Comparison of ENCODE assay signal across 17 cellular contexts in genomic region chr22:46195487-46196165, GRCh38. TPM values are rescaled to one million over a fixed set of nuclear protein-coding genes. Genes with fewer than 3 reads are reported as not detected.
DNase-seq lines count a peak whose midpoint lies in the region; ATAC-seq and TF ChIP-seq lines count a peak whose summit lies in the region.
"Had no signal": no experiment of that assay in that cellular context is flagged by ENCODE, and none has a peak within 500 bp of the region (broad histone marks: within the 10 kb centered on the region; RNA-seq: fewer than 3 reads in every experiment).

No MANE protein-coding gene starts in this region.

- no TSS peak for BruUV-seq in Calu3 (replicated peaks; lab: Mats Ljungman, UMichigan)

- H3K27me3 Mint-ChIP-seq in Calu3 (ENCODE audit: unreplicated experiment) (no peaks in the 10 kb centered on the region), T-helper 17 cell (no peaks in the 10 kb centered on the region)
- no peaks in the 10 kb centered on the region for H3K27me3 Mint-ChIP-seq in activated CD4-positive, alpha-beta T cell treated with anti-CD3 and anti-CD28 coated beads for 36 hours

- H3K4me3 ChIP-seq in muscle layer of duodenum (ENCODE audit: low read depth in 1 of 2, low read length in 2 of 2), result no peak overlapping the region

- H3K4me1 ChIP-seq in muscle layer of duodenum (ENCODE audit: control insufficient read depth in 1 of 2, insufficient read depth in 2 of 2, low read length in 2 of 2), result no peaks in the 10 kb centered on the region

- H3K9me3 Mint-ChIP-seq in Calu3 (ENCODE audit: low read depth, unreplicated experiment), result no peaks in the 10 kb centered on the region
- H3K9me3 Mint-ChIP-seq in activated CD4-positive, alpha-beta T cell treated with anti-CD3 and anti-CD28 coated beads for 36 hours (ENCODE audit: low read depth), result no peaks in the 10 kb centered on the region
- H3K9me3 Mint-ChIP-seq: activated T-cell treated with anti-CD3 and anti-CD28 coated beads, Interleukin-2, amount 50 U/mL, for 4 hours had no signal

- H3K4me3 Mint-ChIP-seq in Calu3 (ENCODE audit: low read depth, unreplicated experiment), result peak overlapping the region; percentile 25
- H3K4me3 Mint-ChIP-seq in T-helper 17 cell, result no peak overlapping the region
- no peak overlapping the region for H3K4me3 Mint-ChIP-seq in activated CD4-positive, alpha-beta T cell treated with anti-CD3 and anti-CD28 coated beads for 36 hours
- H3K4me3 Mint-ChIP-seq: activated naive CD4-positive, alpha-beta T cell treated with anti-CD3 and anti-CD28 coated beads for 36 hours; activated T-cell treated with anti-CD3 and anti-CD28 coated beads, Interleukin-2, amount 50 U/mL, for 4 hours; CD8-positive, alpha-beta T cell had no signal

- POLR2A ChIA-PET in activated CD4-positive, alpha-beta T cell treated with anti-CD3 and anti-CD28 coated beads for 36 hours (lab: Charles Lee), result no interaction called here

- H3K9me3 ChIP-seq in T-helper 17 cell (ENCODE audit: control insufficient read depth, low read length, poor library complexity, severe bottlenecking), result no peaks in the 10 kb centered on the region
- H3K9me3 ChIP-seq in muscle layer of duodenum (ENCODE audit: control insufficient read depth in 1 of 2, low read length in 2 of 2), result no peaks in the 10 kb centered on the region

- H3K27me3 ChIP-seq in muscle layer of duodenum (ENCODE audit: low read depth, low read length), result no peaks in the 10 kb centered on the region

- DNase-seq in Calu3 (peak; percentile 20), T-helper 17 cell (no peak), left ventricle myocardium superior (no peak), NAMALWA (ENCODE audit: low spot score) (no peak)
- DNase-seq in activated CD4-positive, alpha-beta T cell treated with anti-CD3 and anti-CD28 coated beads for 36 hours, result no peak
- DNase-seq in activated CD4-positive, CD25-positive, alpha-beta regulatory T cell (lab: John Stamatoyannopoulos, UW), result no peak
- DNase-seq: activated naive CD4-positive, alpha-beta T cell treated with anti-CD3 and anti-CD28 coated beads for 36 hours; activated T-cell treated with anti-CD3 and anti-CD28 coated beads, Interleukin-2, amount 50 U/mL, for 4 hours; CD8-positive, alpha-beta T cell; hippocampal formation; Karpas-422; NCI-H1105; NCI-H2171; NCI-H748 treated with DMSO at 0.1 percent for 48 hours; T-helper 9 cell had no signal

- peaks cover 17% of the 10 kb centered on the region for H3K4me1 Mint-ChIP-seq in Calu3 (ENCODE audit: low read depth, unreplicated experiment)
- peaks cover 3% of the 10 kb centered on the region for H3K4me1 Mint-ChIP-seq in T-helper 17 cell
- H3K4me1 Mint-ChIP-seq in activated CD4-positive, alpha-beta T cell treated with anti-CD3 and anti-CD28 coated beads for 36 hours, result no peaks in the 10 kb centered on the region

- ATAC-seq in T-helper 17 cell, result no peak
- ATAC-seq in left ventricle myocardium superior, result peak; percentile 2
- no peak for ATAC-seq in activated CD4-positive, alpha-beta T cell treated with anti-CD3 and anti-CD28 coated beads for 36 hours
- no peak for ATAC-seq in GM21381 (IDR thresholded peaks at IDR 0.05; ENCODE audit: unreplicated experiment)
- ATAC-seq: activated T-cell treated with anti-CD3 and anti-CD28 coated beads, Interleukin-2, amount 50 U/mL, for 4 hours; CD8-positive, alpha-beta T cell had no signal

- peak overlapping the region; percentile 41 for H3K27ac ChIP-seq in muscle layer of duodenum (ENCODE audit: low read length)

- CTCF ChIA-PET in Calu3 (lab: Charles Lee), result no interaction called here
- CTCF ChIA-PET in activated CD4-positive, alpha-beta T cell treated with anti-CD3 and anti-CD28 coated beads for 36 hours (lab: Charles Lee), result no interaction called here

- TF ChIP-seq CTCF in Calu3 (IDR thresholded peaks at IDR 0.05; ENCODE audit: unreplicated experiment), result no peak

- intact Hi-C loops in Calu3 (cut with micrococcal nuclease; ENCODE audit: unreplicated experiment) (loop anchor here (10.0 kb wide), 1 partner anchor 59 kb away; the partner anchor contains the start of gene CDPF1), left ventricle myocardium superior (cut with micrococcal nuclease) (no loop called here)
- intact Hi-C loops in activated CD4-positive, alpha-beta T cell treated with anti-CD3 and anti-CD28 coated beads for 36 hours (cut with DNase I, micrococcal nuclease), result no loop called here

- peak overlapping the region; percentile 3 for H3K27ac Mint-ChIP-seq in Calu3 (ENCODE audit: unreplicated experiment)
- H3K27ac Mint-ChIP-seq in T-helper 17 cell, result peak overlapping the region; percentile 56
- H3K27ac Mint-ChIP-seq in activated CD4-positive, alpha-beta T cell treated with anti-CD3 and anti-CD28 coated beads for 36 hours, result no peak overlapping the region
- H3K27ac Mint-ChIP-seq: activated naive CD4-positive, alpha-beta T cell treated with anti-CD3 and anti-CD28 coated beads for 36 hours; CD8-positive, alpha-beta T cell had no signal

- H3K36me3 ChIP-seq in muscle layer of duodenum (ENCODE audit: control insufficient read depth in 1 of 2, insufficient read depth in 2 of 2, low read length in 2 of 2), result peaks cover 10 to 11% of the 10 kb centered on the region in 2 donors

- H3K36me3 Mint-ChIP-seq in Calu3 (ENCODE audit: insufficient read depth, unreplicated experiment) (peaks cover 11% of the 10 kb centered on the region), T-helper 17 cell (ENCODE audit: low read depth) (peaks cover 6% of the 10 kb centered on the region)
- peaks cover 5% of the 10 kb centered on the region for H3K36me3 Mint-ChIP-seq in activated CD4-positive, alpha-beta T cell treated with anti-CD3 and anti-CD28 coated beads for 36 hours (ENCODE audit: low read depth)

RNA-seq across cellular contexts. Expression of gene PPARA, which starts 45.3 kb away (rescaled TPM):
- total RNA-seq in Calu3 (2022), result 22.7 and 31.5 TPM in 2 replicates
- 10 to 100 TPM; 11.7 to 12.3 TPM for total RNA-seq in T-helper 17 cell
- total RNA-seq in left ventricle myocardium superior, result 78.9 TPM
- total RNA-seq in activated CD4-positive, alpha-beta T cell treated with anti-CD3 and anti-CD28 coated beads for 36 hours, result 1 to 10 TPM; 6.2 to 8.9 TPM

RNA-seq across cellular contexts. Expression of gene CDPF1, which starts 54.5 kb away (rescaled TPM):
- total RNA-seq in Calu3 (2022) (10.5 and 11.0 TPM in 2 replicates), T-helper 17 cell (1 to 10 TPM; 3.5 to 4.3 TPM), left ventricle myocardium superior (6.2 TPM)
- total RNA-seq in activated CD4-positive, alpha-beta T cell treated with anti-CD3 and anti-CD28 coated beads for 36 hours, result 1 to 10 TPM; 8.1 to 8.8 TPM
